Comparison of ENCODE assay signal across 19 cellular contexts in genomic region chr12:47231456-47231855, GRCh38.
DNase-seq lines count a peak whose midpoint lies in the region; ATAC-seq and TF ChIP-seq lines count a peak whose summit lies in the region.
"Had no signal": no experiment of that assay in that cellular context is flagged by ENCODE, and none has a peak within 500 bp of the region (broad histone marks: within the 10 kb centered on the region; RNA-seq: fewer than 3 reads in every experiment).

No MANE protein-coding gene starts in this region.

- H3K9me3 ChIP-seq in lower lobe of right lung (no peaks in the 10 kb centered on the region), neuronal stem cell (replicated peaks in 1 of 2; ENCODE audit: control insufficient read depth in 2 of 2, insufficient read depth in 1 of 2, low read depth in 1 of 2, low read length in 2 of 2) (peaks cover 0 to 3% of the 10 kb centered on the region in 2 donors)
- H3K9me3 ChIP-seq: heart right ventricle, psoas muscle had no signal

- H3K23ac ChIP-seq in neuronal stem cell (ENCODE audit: low read depth, low read length, poor library complexity) = no peak overlapping the region

- DNase-seq in activated naive CD4-positive, alpha-beta T cell treated with anti-CD3 and anti-CD28 coated beads for 36 hours = no peak
- DNase-seq in activated naive CD4-positive, alpha-beta T cell treated with anti-CD3 and anti-CD28 coated beads, Interleukin-2, amount 50 U/mL, for 16 hours = no peak
- DNase-seq in lower lobe of right lung (no peak), globus pallidus (ENCODE audit: low spot score) (no peak), activated gamma-delta T cell treated with Interleukin-2 at 50 U/mL for 16 hours (no peak), neuronal stem cell (ENCODE audit: low spot score) (no peak)
- DNase-seq in stimulated activated naive B cell treated with anti-CD40 and anti-IgM and Interleukin-4, amounts not matched to agents 10 μg/mL and 1 μg/mL and 100 μg/mL, for 72 hours = no peak
- DNase-seq: activated CD8-positive, alpha-beta memory T cell treated with anti-CD3 and anti-CD28 coated beads, Interleukin-2, amount 50 U/mL, for 4 hours; activated naive CD4-positive, alpha-beta T cell treated with anti-CD3 and anti-CD28 coated beads, Interleukin-2, amount 10 ng/mL, durations not matched to agents 7 days and 5 days; heart right ventricle; HFFc6; Karpas-422; NCI-H2029; psoas muscle; stimulated activated CD4-positive, alpha-beta T cell treated with anti-CD3 and anti-CD28 coated beads, Interleukin-4, amount 100 ng/mL, for 24 hours; substantia nigra had no signal

- peak; percentile 41 to 71 for ATAC-seq in lower lobe of right lung
- no peak for ATAC-seq in stimulated activated naive B cell treated with anti-CD40 and anti-IgM and Interleukin-4, amounts not matched to agents 10 μg/mL and 1 μg/mL and 100 μg/mL, for 72 hours (replicated peaks)
- ATAC-seq: heart right ventricle, psoas muscle had no signal

- H2BK15ac ChIP-seq in neuronal stem cell (ENCODE audit: low read length) = no peak overlapping the region

- H4K91ac ChIP-seq in neuronal stem cell (ENCODE audit: low read depth, low read length, poor library complexity) = no peak overlapping the region

- no peak overlapping the region for H2BK5ac ChIP-seq in neuronal stem cell (ENCODE audit: low read length)

- no CpG with 5 or more reads among the region's 7 CpGs for WGBS in neuronal stem cell (ENCODE audit: extremely low coverage in 2 of 2, insufficient read length in 2 of 2, insufficient replicate concordance in 1 of 2), 2 donors

- no peaks in the 10 kb centered on the region for H3K27me3 Mint-ChIP-seq in activated naive CD4-positive, alpha-beta T cell treated with anti-CD3 and anti-CD28 coated beads for 36 hours (ENCODE audit: low read depth)
- no peaks in the 10 kb centered on the region for H3K27me3 Mint-ChIP-seq in stimulated activated naive B cell treated with anti-CD40 and anti-IgM and Interleukin-4, amounts not matched to agents 10 μg/mL and 1 μg/mL and 100 μg/mL, for 72 hours
- H3K27me3 Mint-ChIP-seq: activated naive CD4-positive, alpha-beta T cell treated with anti-CD3 and anti-CD28 coated beads, Interleukin-2, amount 10 ng/mL, durations not matched to agents 7 days and 5 days; brain had no signal

- no peak overlapping the region for H2AK5ac ChIP-seq in neuronal stem cell (ENCODE audit: low read depth, low read length)

- no peak overlapping the region for H3K4me3 Mint-ChIP-seq in activated naive CD4-positive, alpha-beta T cell treated with anti-CD3 and anti-CD28 coated beads for 36 hours
- H3K4me3 Mint-ChIP-seq in stimulated activated naive B cell treated with anti-CD40 and anti-IgM and Interleukin-4, amounts not matched to agents 10 μg/mL and 1 μg/mL and 100 μg/mL, for 72 hours = no peak overlapping the region
- H3K4me3 Mint-ChIP-seq: activated naive CD4-positive, alpha-beta T cell treated with anti-CD3 and anti-CD28 coated beads, Interleukin-2, amount 10 ng/mL, durations not matched to agents 7 days and 5 days; brain; HFFc6 had no signal

- no peak overlapping the region for H3K4ac ChIP-seq in neuronal stem cell (ENCODE audit: low read length)

- no peak overlapping the region for H3K18ac ChIP-seq in neuronal stem cell (ENCODE audit: low read length)

- no peaks in the 10 kb centered on the region for H3K79me1 ChIP-seq in neuronal stem cell (ENCODE audit: low read depth, low read length)

- no peak overlapping the region for H3K4me2 ChIP-seq in neuronal stem cell (ENCODE audit: insufficient read depth, low read length, poor library complexity, severe bottlenecking)

- H3K4me1 Mint-ChIP-seq in activated naive CD4-positive, alpha-beta T cell treated with anti-CD3 and anti-CD28 coated beads for 36 hours (ENCODE audit: low read depth) = peaks cover 80% of the 10 kb centered on the region
- peaks cover 18 to 52% of the 10 kb centered on the region in 2 donors for H3K4me1 Mint-ChIP-seq in stimulated activated naive B cell treated with anti-CD40 and anti-IgM and Interleukin-4, amounts not matched to agents 10 μg/mL and 1 μg/mL and 100 μg/mL, for 72 hours
- H3K4me1 Mint-ChIP-seq: brain had no signal

- no peak overlapping the region for H2BK12ac ChIP-seq in neuronal stem cell (ENCODE audit: low read length)

- intact Hi-C loops in activated naive CD4-positive, alpha-beta T cell treated with anti-CD3 and anti-CD28 coated beads for 36 hours (cut with micrococcal nuclease) = no loop called here
- intact Hi-C loops in lower lobe of right lung (cut with DNase I) = no loop called here

- H3K27ac Mint-ChIP-seq in activated naive CD4-positive, alpha-beta T cell treated with anti-CD3 and anti-CD28 coated beads for 36 hours = peak overlapping the region; percentile 62
- H3K27ac Mint-ChIP-seq in stimulated activated naive B cell treated with anti-CD40 and anti-IgM and Interleukin-4, amounts not matched to agents 10 μg/mL and 1 μg/mL and 100 μg/mL, for 72 hours = peak overlapping the region; percentile 75
- H3K27ac Mint-ChIP-seq: activated naive CD4-positive, alpha-beta T cell treated with anti-CD3 and anti-CD28 coated beads, Interleukin-2, amount 10 ng/mL, durations not matched to agents 7 days and 5 days; brain; HFFc6 had no signal

- peaks cover 4% of the 10 kb centered on the region for H3K4me1 ChIP-seq in lower lobe of right lung
- H3K4me1 ChIP-seq in neuronal stem cell (ENCODE audit: control insufficient read depth in 2 of 2, insufficient read depth in 1 of 2, low read depth in 1 of 2, low read length in 2 of 2) = no peaks in the 10 kb centered on the region
- H3K4me1 ChIP-seq: psoas muscle had no signal

- H3K27ac ChIP-seq in VCaP (peak overlapping the region; percentile 15; the same call in 1 of the 2 replicates), lower lobe of right lung (no peak overlapping the region), neuronal stem cell (replicated peaks; ENCODE audit: low read length) (no peak overlapping the region)
- H3K27ac ChIP-seq: coronary artery, heart right ventricle, psoas muscle had no signal

- H2AFZ ChIP-seq in neuronal stem cell (ENCODE audit: low read length) = no peak overlapping the region

- H3K9ac ChIP-seq in neuronal stem cell (ENCODE audit: low read depth, low read length, poor library complexity) = no peak overlapping the region

- H3K9me3 Mint-ChIP-seq in activated naive CD4-positive, alpha-beta T cell treated with anti-CD3 and anti-CD28 coated beads for 36 hours = peaks cover 16% of the 10 kb centered on the region
- H3K9me3 Mint-ChIP-seq in stimulated activated naive B cell treated with anti-CD40 and anti-IgM and Interleukin-4, amounts not matched to agents 10 μg/mL and 1 μg/mL and 100 μg/mL, for 72 hours = peaks cover 6 to 12% of the 10 kb centered on the region in 2 donors
- H3K9me3 Mint-ChIP-seq: HFFc6 had no signal

- no peak overlapping the region for H3K4me3 ChIP-seq in lower lobe of right lung
- H3K4me3 ChIP-seq in neuronal stem cell (ENCODE audit: low read length in 2 of 2) = no peak overlapping the region
- H3K4me3 ChIP-seq: coronary artery, heart right ventricle, psoas muscle had no signal

- H3K36me3 ChIP-seq in lower lobe of right lung = peaks cover 3% of the 10 kb centered on the region
- no peaks in the 10 kb centered on the region for H3K36me3 ChIP-seq in neuronal stem cell (replicated peaks in 1 of 2; ENCODE audit: control insufficient read depth in 2 of 2, insufficient read depth in 2 of 2, low read length in 2 of 2)

- no peak overlapping the region for H2BK120ac ChIP-seq in neuronal stem cell (ENCODE audit: low read depth, low read length)

- H3K27me3 ChIP-seq in lower lobe of right lung (ENCODE audit: low read depth) (no peaks in the 10 kb centered on the region), neuronal stem cell (ENCODE audit: control insufficient read depth in 3 of 3, insufficient read depth in 3 of 3, low read depth in 1 of 3, low read length in 3 of 3) (no peaks in the 10 kb centered on the region)
- H3K27me3 ChIP-seq: heart right ventricle had no signal

- peaks cover 88% of the 10 kb centered on the region for H3K36me3 Mint-ChIP-seq in activated naive CD4-positive, alpha-beta T cell treated with anti-CD3 and anti-CD28 coated beads for 36 hours (ENCODE audit: low read depth)
- peaks cover 64 to 71% of the 10 kb centered on the region in 2 donors for H3K36me3 Mint-ChIP-seq in stimulated activated naive B cell treated with anti-CD40 and anti-IgM and Interleukin-4, amounts not matched to agents 10 μg/mL and 1 μg/mL and 100 μg/mL, for 72 hours
- H3K36me3 Mint-ChIP-seq: brain had no signal

- CTCF ChIA-PET in activated naive CD4-positive, alpha-beta T cell treated with anti-CD3 and anti-CD28 coated beads for 36 hours (lab: Charles Lee) = no interaction called here

- no peak overlapping the region for H4K8ac ChIP-seq in neuronal stem cell (ENCODE audit: low read depth, low read length)

- TF ChIP-seq CTCF in VCaP (conservative IDR thresholded peaks at IDR 0.05) (no peak), lower lobe of right lung (IDR thresholded peaks at IDR 0.05) (no peak)

- H3K14ac ChIP-seq in neuronal stem cell (ENCODE audit: low read length) = no peak overlapping the region

Comparison
In these comparisons a context has a peak if more than half of its experiments do, and no peak if none do; other contexts are left out.
1. ATAC-seq: peak in lower lobe of right lung (2 of 2); none in stimulated activated naive B cell treated with anti-CD40 and anti-IgM and Interleukin-4, amounts not matched to agents 10 μg/mL and 1 μg/mL and 100 μg/mL, for 72 hours (0 of 2).